ENCODE assay signal across 10 cellular contexts in genomic region chr2:26847663-26848335, GRCh38. TPM values are rescaled to one million over a fixed set of nuclear protein-coding genes. Genes with fewer than 3 reads are reported as not detected.
DNase-seq lines count a peak whose midpoint lies in the region; ATAC-seq and TF ChIP-seq lines count a peak whose summit lies in the region.
"Had no signal": no experiment of that assay in that cellular context is flagged by ENCODE, and none has a peak within 500 bp of the region (broad histone marks: within the 10 kb centered on the region; RNA-seq: fewer than 3 reads in every experiment).

Gene DPYSL5 (plus strand): TSS chr2:26848132. CDS start chr2:26898500, 50,368 bp downstream.

- no peaks in the 10 kb centered on the region for H3K36me3 Mint-ChIP-seq in naive B cell

- intact Hi-C loops in heart left ventricle (cut with DNase I): loop anchor here (2.0 to 10.0 kb wide), 8 partner anchors 75 to 247 kb away; no protein-coding TSS in a partner anchor
- intact Hi-C loops in cardiac septum (cut with DNase I): loop anchor here (2.0 to 5.0 kb wide), 3 partner anchors 75 to 170 kb away; no protein-coding TSS in a partner anchor

- H3K4me3 Mint-ChIP-seq in naive B cell: peak within 1 kb of the TSS; percentile 63 to 90 (median 84)

- peaks cover 38 to 88% (median 64%) of the 10 kb centered on the region in 9 donors for H3K27me3 ChIP-seq in heart left ventricle
- peaks cover 64% of the 10 kb centered on the region for H3K27me3 ChIP-seq in brain microvascular endothelial cell (replicated peaks)

- H3K27ac ChIP-seq in heart left ventricle (no peak within 1 kb of the TSS), brain microvascular endothelial cell (no peak within 1 kb of the TSS)

- in situ Hi-C loops in brain microvascular endothelial cell (cut with HindIII; ENCODE audit: low pct_ligation_motif_present, low sequenced_read_pairs): no loop called here

- peak in 1 of 5 donors; percentile 54 for DNase-seq in heart left ventricle
- DNase-seq in cardiac septum (ENCODE audit: low spot score): no peak
- peak; percentile 97 for DNase-seq in NCI-H748 (lab: John Stamatoyannopoulos, UW; ENCODE audit: unreplicated experiment)
- DNase-seq in brain microvascular endothelial cell: no peak
- peak; percentile 6 for DNase-seq in naive B cell
- no peak for DNase-seq in amniotic stem cell (lab: John Stamatoyannopoulos, UW)
- no peak for DNase-seq in GOT3 (lab: John Stamatoyannopoulos, UW)

- TF ChIP-seq CTCF in heart left ventricle (IDR thresholded peaks at IDR 0.05) (no peak), brain microvascular endothelial cell (IDR thresholded peaks at IDR 0.05; ENCODE audit: low read depth, low read length, missing control alignments) (no peak)

- peaks cover 9 to 21% (median 16%) of the 10 kb centered on the region in 3 donors for H3K4me1 Mint-ChIP-seq in naive B cell

- peak within 1 kb of the TSS in 1 of 6 donors; percentile 61 for H3K27ac Mint-ChIP-seq in naive B cell

- H3K4me1 ChIP-seq in heart left ventricle: peaks cover 9 to 42% (median 31%) of the 10 kb centered on the region in 12 donors

- no peak for TF ChIP-seq POLR2A in heart left ventricle (IDR thresholded peaks at IDR 0.05)

- no peaks in the 10 kb centered on the region for H3K9me3 ChIP-seq in heart left ventricle

- H3K4me3 ChIP-seq in heart left ventricle (peak within 1 kb of the TSS; percentile 16 to 50 (median 40)), brain microvascular endothelial cell (ENCODE audit: low read depth, low read length) (peak within 1 kb of the TSS; percentile 26)

- H3K9me3 Mint-ChIP-seq in naive B cell: no peaks in the 10 kb centered on the region

- 1% methylated on average over 18 to 82 of the region's 82 CpGs; no CpG with 5 or more reads in 1 of the 4 donors for WGBS in heart left ventricle, 4 donors

- peaks cover 57 to 69% (median 65%) of the 10 kb centered on the region in 3 donors for H3K27me3 Mint-ChIP-seq in naive B cell

- H3K36me3 ChIP-seq in heart left ventricle (no peaks in the 10 kb centered on the region), brain microvascular endothelial cell (replicated peaks) (no peaks in the 10 kb centered on the region)

- ATAC-seq in heart left ventricle: no peak
- ATAC-seq in naive B cell (ENCODE audit: low read depth in 2 of 2): peak in 1 of 2 donors; percentile 27
- no peak for ATAC-seq in HG02759 (IDR thresholded peaks at IDR 0.05; ENCODE audit: unreplicated experiment)

RNA-seq across cellular contexts. Expression of gene DPYSL5, which starts in this region (rescaled TPM):
- total RNA-seq in heart left ventricle (under 1 TPM in 2 of 9 donors, not detected in 7; 0.06 to 0.13 TPM), cardiac septum (0.19 TPM)
- polyA plus RNA-seq in heart left ventricle (not detected), naive B cell (ENCODE audit: low read depth in 6 of 6) (not detected)
- total RNA-seq: pulmonary artery endothelial cell; T-helper 2 cell treated with Interferon-gamma antibody and Interleukin-4, amounts not matched to agents 100 ng/mL and 5 ng/mL, for 36 hours had no signal

Comparison
In these comparisons a context has a peak if more than half of its experiments do, and no peak if none do; other contexts are left out.
1. Peak in DNase-seq in naive B cell; RNA of the gene not detected or under 1 TPM.